ENCODE assay signal across 1 cellular context in genomic region chr2:1538663-1539062, GRCh38.
TF ChIP-seq lines count a peak whose summit lies in the region.

No MANE protein-coding gene starts in this region.

TF ChIP-seq in WTC11, 78 proteins besides CTCF, POLR2A, EP300 and RAD21 (continued from another document):
- no peak for TF ChIP-seq ZNF281 (CRISPR knock-in tag; IDR thresholded peaks at IDR 0.05)
- TF ChIP-seq SMAD4 (CRISPR knock-in tag; IDR thresholded peaks at IDR 0.05) = no peak
- TF ChIP-seq ELF4 (CRISPR knock-in tag; IDR thresholded peaks at IDR 0.05; ENCODE audit: low read depth) = no peak
- no peak for TF ChIP-seq ZNF423 (CRISPR knock-in tag; IDR thresholded peaks at IDR 0.05)
- no peak for TF ChIP-seq MLX (CRISPR knock-in tag; IDR thresholded peaks at IDR 0.05)
- TF ChIP-seq USF1 (CRISPR knock-in tag; IDR thresholded peaks at IDR 0.05) = no peak
- TF ChIP-seq CBFB (CRISPR knock-in tag; IDR thresholded peaks at IDR 0.05; ENCODE audit: low read depth) = no peak
- no peak for TF ChIP-seq ZNF416 (CRISPR knock-in tag; IDR thresholded peaks at IDR 0.05)
- no peak for TF ChIP-seq TEAD1 (CRISPR knock-in tag; IDR thresholded peaks at IDR 0.05)
- no peak for TF ChIP-seq E2F5 (CRISPR knock-in tag; IDR thresholded peaks at IDR 0.05)
